Comparison of ENCODE assay signal across 25 cellular contexts in the genomic region with DNA sequence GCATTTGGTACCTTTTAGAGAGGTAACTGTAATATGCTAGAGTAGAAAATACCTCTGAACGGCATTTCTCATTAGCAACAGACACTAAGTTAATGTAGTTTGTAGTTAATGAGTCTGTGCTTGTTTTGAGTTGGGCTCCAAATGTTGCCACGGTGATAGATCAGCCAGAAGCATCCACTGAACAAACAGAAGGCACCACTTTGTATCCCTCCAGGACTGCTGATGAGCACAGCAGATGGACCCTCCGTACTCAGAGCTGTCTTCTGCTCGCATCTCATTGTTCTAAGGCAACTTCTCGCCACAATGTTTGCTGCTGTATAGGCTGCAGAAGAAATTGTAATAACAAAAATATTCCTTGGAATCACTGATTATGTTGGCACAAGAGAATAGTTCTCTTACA.
"Had no signal": no experiment of that assay in that cellular context is flagged by ENCODE, and none has a peak within 500 bp of the region (broad histone marks: within the 10 kb centered on the region; RNA-seq: fewer than 3 reads in every experiment).

No MANE protein-coding gene starts in this region.

- ATAC-seq: activated CD4-positive, alpha-beta T cell treated with anti-CD3 and anti-CD28 coated beads for 36 hours; activated T-helper 17 cell treated with anti-CD3 and anti-CD28 coated beads, Interleukin-2, amount 50 U/mL, for 72 hours; naive thymus-derived CD4-positive, alpha-beta T cell; stimulated activated effector memory CD8-positive, alpha-beta T cell treated with anti-CD3 and anti-CD28 coated beads, Interleukin-12 subunit alpha, Interleukin-12 subunit beta, amount 100 ng/mL, for 72 hours; stimulated activated naive CD8-positive, alpha-beta T cell treated with anti-CD3 and anti-CD28 coated beads, Interleukin-15, amount 100 ng/mL, for 72 hours had no signal

- H3K4me3 Mint-ChIP-seq: activated B cell treated with CpG ODN at 0.5 μM for 24 hours; activated CD4-positive, alpha-beta T cell treated with anti-CD3 and anti-CD28 coated beads for 36 hours; activated T-cell treated with anti-CD3 and anti-CD28 coated beads, Interleukin-2, amount 50 U/mL, for 24 hours; activated T-helper 17 cell treated with anti-CD3 and anti-CD28 coated beads, Interleukin-2, amount 50 U/mL, for 72 hours; memory B cell; naive thymus-derived CD4-positive, alpha-beta T cell; neural crest cell; stimulated activated effector memory CD8-positive, alpha-beta T cell treated with anti-CD3 and anti-CD28 coated beads, Interleukin-12 subunit alpha, Interleukin-12 subunit beta, amount 100 ng/mL, for 72 hours; stimulated activated naive CD8-positive, alpha-beta T cell treated with anti-CD3 and anti-CD28 coated beads, Interleukin-15, amount 100 ng/mL, for 72 hours had no signal

- H3K9me3 Mint-ChIP-seq: activated B cell treated with CpG ODN at 0.5 μM for 24 hours; activated naive CD4-positive, alpha-beta T cell treated with anti-CD3 and anti-CD28 coated beads, Interleukin-2, amount 50 U/mL, for 72 hours; activated T-cell treated with anti-CD3 and anti-CD28 coated beads, Interleukin-2, amount 50 U/mL, for 24 hours; activated T-helper 17 cell treated with anti-CD3 and anti-CD28 coated beads, Interleukin-2, amount 50 U/mL, for 72 hours; memory B cell; neural crest cell; stimulated activated effector memory CD8-positive, alpha-beta T cell treated with anti-CD3 and anti-CD28 coated beads, Interleukin-12 subunit alpha, Interleukin-12 subunit beta, amount 100 ng/mL, for 72 hours; stimulated activated naive CD8-positive, alpha-beta T cell treated with anti-CD3 and anti-CD28 coated beads, Interleukin-15, amount 100 ng/mL, for 72 hours had no signal

- H3K36me3 ChIP-seq: brain microvascular endothelial cell, uterus had no signal

- DNase-seq: activated B cell treated with CpG ODN at 0.5 μM for 24 hours; activated CD4-positive, alpha-beta T cell treated with anti-CD3 and anti-CD28 coated beads for 36 hours; activated CD4-positive, alpha-beta T cell treated with anti-CD3 and anti-CD28 coated beads, Interleukin-2, amount 50 U/mL, for 4 hours; activated CD8-positive, alpha-beta memory T cell treated with anti-CD3 and anti-CD28 coated beads for 24 hours; activated CD8-positive, alpha-beta memory T cell treated with anti-CD3 and anti-CD28 coated beads, Interleukin-2, amount 50 U/mL, for 4 hours; activated T-cell treated with anti-CD3 and anti-CD28 coated beads, Interleukin-2, amount 50 U/mL, for 24 hours; adrenal gland; brain microvascular endothelial cell; effector memory CD4-positive, alpha-beta T cell; naive thymus-derived CD4-positive, alpha-beta T cell; occipital lobe; posterior cingulate gyrus; small intestine; stimulated activated CD4-positive, alpha-beta T cell treated with anti-CD3 and anti-CD28 coated beads, Interleukin-2, amount 100 ng/mL, for 24 hours; stimulated activated naive CD8-positive, alpha-beta T cell treated with anti-CD3 and anti-CD28 coated beads, Interleukin-15, amount 100 ng/mL, for 72 hours; trophoblast cell; uterus had no signal

- H3K4me1 ChIP-seq: adrenal gland, uterus had no signal

- H3K27ac ChIP-seq: adrenal gland, ascending aorta, brain microvascular endothelial cell, esophagus muscularis mucosa, suprapubic skin, uterus had no signal

- H3K4me3 ChIP-seq: adrenal gland, ascending aorta, esophagus muscularis mucosa, suprapubic skin, uterus had no signal

- H3K27me3 ChIP-seq: adrenal gland, ascending aorta, brain microvascular endothelial cell, esophagus muscularis mucosa, suprapubic skin, uterus had no signal

- H3K36me3 Mint-ChIP-seq: activated naive CD4-positive, alpha-beta T cell treated with anti-CD3 and anti-CD28 coated beads, Interleukin-2, amount 50 U/mL, for 72 hours; stimulated activated effector memory CD8-positive, alpha-beta T cell treated with anti-CD3 and anti-CD28 coated beads, Interleukin-12 subunit alpha, Interleukin-12 subunit beta, amount 100 ng/mL, for 72 hours had no signal

- H3K27ac Mint-ChIP-seq: activated B cell treated with CpG ODN at 0.5 μM for 24 hours; activated CD4-positive, alpha-beta T cell treated with anti-CD3 and anti-CD28 coated beads for 36 hours; activated T-cell treated with anti-CD3 and anti-CD28 coated beads, Interleukin-2, amount 50 U/mL, for 24 hours; activated T-helper 17 cell treated with anti-CD3 and anti-CD28 coated beads, Interleukin-2, amount 50 U/mL, for 72 hours; memory B cell; stimulated activated effector memory CD8-positive, alpha-beta T cell treated with anti-CD3 and anti-CD28 coated beads, Interleukin-12 subunit alpha, Interleukin-12 subunit beta, amount 100 ng/mL, for 72 hours; stimulated activated naive CD8-positive, alpha-beta T cell treated with anti-CD3 and anti-CD28 coated beads, Interleukin-15, amount 100 ng/mL, for 72 hours had no signal

- H3K27me3 Mint-ChIP-seq: activated B cell treated with CpG ODN at 0.5 μM for 24 hours; activated CD4-positive, alpha-beta T cell treated with anti-CD3 and anti-CD28 coated beads for 36 hours; activated T-cell treated with anti-CD3 and anti-CD28 coated beads, Interleukin-2, amount 50 U/mL, for 24 hours; activated T-helper 17 cell treated with anti-CD3 and anti-CD28 coated beads, Interleukin-2, amount 50 U/mL, for 72 hours; memory B cell; naive thymus-derived CD4-positive, alpha-beta T cell; stimulated activated naive CD8-positive, alpha-beta T cell treated with anti-CD3 and anti-CD28 coated beads, Interleukin-15, amount 100 ng/mL, for 72 hours had no signal
